Comparison of ENCODE assay signal across 29 cellular contexts in the genomic region with DNA sequence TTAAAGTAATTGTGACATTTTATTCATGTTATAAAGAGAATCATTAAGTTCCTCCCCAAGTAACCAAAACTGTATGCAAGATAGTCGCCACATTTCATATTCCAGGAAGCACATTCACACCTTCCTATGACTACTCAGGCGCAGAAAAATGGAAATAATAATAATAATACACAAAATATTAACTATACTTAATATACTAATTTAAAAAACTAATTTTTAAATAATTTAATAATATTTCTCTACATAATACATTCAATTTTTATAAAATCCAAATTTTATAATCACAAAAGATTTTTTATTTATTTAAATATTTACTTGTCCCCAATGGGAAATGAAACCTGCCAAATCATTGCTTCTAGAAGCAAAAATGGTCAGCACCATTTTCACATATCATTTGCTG.
"Had no signal": no experiment of that assay in that cellular context is flagged by ENCODE, and none has a peak within 500 bp of the region (broad histone marks: within the 10 kb centered on the region; RNA-seq: fewer than 3 reads in every experiment).

No MANE protein-coding gene starts in this region.

- H3K27ac Mint-ChIP-seq: immature natural killer cell; mesothelial cell of epicardium; naive B cell; natural killer cell; nephron progenitor cell; neural progenitor cell; progenitor cell of endocrine pancreas; stimulated activated effector memory CD8-positive, alpha-beta T cell treated with anti-CD3 and anti-CD28 coated beads, Interleukin-12 subunit alpha, Interleukin-12 subunit beta, amount 100 ng/mL, for 72 hours; stimulated activated naive CD8-positive, alpha-beta T cell treated with anti-CD3 and anti-CD28 coated beads, Interleukin-15, Interleukin-2, amounts not matched to agents 100 ng/mL and 50 ng/mL, for 24 hours had no signal

- H3K36me3 ChIP-seq: left ventricle myocardium inferior, neural progenitor cell, neutrophil, right atrium auricular region, right lobe of liver, suprapubic skin, thoracic aorta, tibial artery, upper lobe of right lung had no signal

- H3K36me3 Mint-ChIP-seq: immature natural killer cell; naive B cell; neural progenitor cell; stimulated activated effector memory CD8-positive, alpha-beta T cell treated with anti-CD3 and anti-CD28 coated beads, Interleukin-12 subunit alpha, Interleukin-12 subunit beta, amount 100 ng/mL, for 72 hours had no signal

- H3K9me3 Mint-ChIP-seq: nephron progenitor cell, neural progenitor cell had no signal

- ATAC-seq: natural killer cell; right lobe of liver; stimulated activated effector memory CD8-positive, alpha-beta T cell treated with anti-CD3 and anti-CD28 coated beads, Interleukin-12 subunit alpha, Interleukin-12 subunit beta, amount 100 ng/mL, for 72 hours; upper lobe of right lung had no signal

- H3K4me3 ChIP-seq: left ventricle myocardium inferior, lung, neural progenitor cell, right atrium auricular region, right lobe of liver, suprapubic skin, thoracic aorta, tibial artery, upper lobe of right lung had no signal

- FAIRE-seq: islet of Langerhans, urothelium cell line had no signal

- H3K9me3 ChIP-seq: left ventricle myocardium inferior, neutrophil, right atrium auricular region, right lobe of liver, suprapubic skin, thoracic aorta, tibial artery, upper lobe of right lung had no signal

- H3K4me3 Mint-ChIP-seq: immature natural killer cell; mesothelial cell of epicardium; naive B cell; natural killer cell; nephron progenitor cell; neural progenitor cell; stimulated activated effector memory CD8-positive, alpha-beta T cell treated with anti-CD3 and anti-CD28 coated beads, Interleukin-12 subunit alpha, Interleukin-12 subunit beta, amount 100 ng/mL, for 72 hours; stimulated activated naive CD8-positive, alpha-beta T cell treated with anti-CD3 and anti-CD28 coated beads, Interleukin-15, Interleukin-2, amounts not matched to agents 100 ng/mL and 50 ng/mL, for 24 hours had no signal

- H3K4me1 ChIP-seq: left ventricle myocardium inferior, neural progenitor cell, right atrium auricular region, right lobe of liver, suprapubic skin, tibial artery, upper lobe of right lung had no signal

- H3K27me3 ChIP-seq: neural progenitor cell, neutrophil, right atrium auricular region, right lobe of liver, suprapubic skin, tibial artery, upper lobe of right lung had no signal

- H3K4me1 Mint-ChIP-seq: immature natural killer cell; mesothelial cell of epicardium; naive B cell; natural killer cell; nephron progenitor cell; neural progenitor cell; stimulated activated effector memory CD8-positive, alpha-beta T cell treated with anti-CD3 and anti-CD28 coated beads, Interleukin-12 subunit alpha, Interleukin-12 subunit beta, amount 100 ng/mL, for 72 hours had no signal

- H3K27ac ChIP-seq: left ventricle myocardium inferior, neural progenitor cell, neutrophil, right atrium auricular region, right lobe of liver, suprapubic skin, thoracic aorta, tibial artery, upper lobe of right lung had no signal

- H3K27me3 Mint-ChIP-seq: naive B cell; stimulated activated naive CD8-positive, alpha-beta T cell treated with anti-CD3 and anti-CD28 coated beads, Interleukin-15, Interleukin-2, amounts not matched to agents 100 ng/mL and 50 ng/mL, for 24 hours had no signal

- DNase-seq: hypothalamus; immature natural killer cell; left ventricle myocardium inferior; mesendoderm; naive B cell; natural killer cell; nephron progenitor cell; occipital lobe; right lobe of liver; stimulated activated CD4-positive, alpha-beta T cell treated with anti-CD3 and anti-CD28 coated beads, Interleukin-12 subunit alpha, Interleukin-12 subunit beta, amount 100 ng/mL, for 4 hours; stimulated activated CD4-positive, alpha-beta T cell treated with anti-CD3 and anti-CD28 coated beads, Interleukin-15, amount 100 ng/mL, for 24 hours; stimulated activated CD4-positive, alpha-beta T cell treated with anti-CD3 and anti-CD28 coated beads, Interleukin-2, amount 100 ng/mL, for 24 hours; stimulated activated CD4-positive, alpha-beta T cell treated with anti-CD3 and anti-CD28 coated beads, Interleukin-4, amount 100 ng/mL, for 1 hour; stimulated activated naive CD4-positive, alpha-beta T cell; tibial artery; trophoblast cell; upper lobe of right lung had no signal
